9 cellular contexts compared by ENCODE assay signal in the genomic region with DNA sequence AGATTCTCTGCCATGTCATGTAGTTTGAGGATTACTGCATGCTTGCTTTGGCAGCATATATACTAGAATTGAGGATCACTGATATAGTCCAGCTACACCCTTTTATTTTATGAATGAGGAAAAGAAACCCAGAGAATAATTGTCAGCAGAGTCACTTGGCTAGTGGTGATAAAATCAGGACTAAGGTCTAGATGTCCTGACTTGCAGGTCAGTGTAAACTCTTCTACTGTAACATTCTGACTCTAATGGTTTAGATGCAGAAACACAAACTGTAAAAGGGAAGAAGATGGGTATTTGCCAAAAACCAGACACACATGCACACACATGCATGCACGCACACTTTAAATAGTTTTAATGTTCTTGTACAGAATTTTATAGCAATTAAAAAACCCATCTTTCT.
"Had no signal": no experiment of that assay in that cellular context is flagged by ENCODE, and none has a peak within 500 bp of the region (broad histone marks: within the 10 kb centered on the region; RNA-seq: fewer than 3 reads in every experiment).

No MANE protein-coding gene starts in this region.

- H3K4me1 ChIP-seq: HAP-1 had no signal

- ATAC-seq: GM23338, K562 had no signal

- DNase-seq: IMR-90, KG1 had no signal

- H3K4me2 ChIP-seq: GM23338 had no signal

- H3K9me3 ChIP-seq: HAP-1 had no signal

- H3K27ac ChIP-seq: HL-60 had no signal

- H2AFZ ChIP-seq: GM23338 had no signal

- H3K36me3 ChIP-seq: HAP-1 had no signal

- H3K4me3 ChIP-seq: GM23338, HAP-1, K562 had no signal

- FAIRE-seq: H1, H54, HTR-8/SVneo, K562 had no signal
